25 cellular contexts compared by ENCODE assay signal in the genomic region with DNA sequence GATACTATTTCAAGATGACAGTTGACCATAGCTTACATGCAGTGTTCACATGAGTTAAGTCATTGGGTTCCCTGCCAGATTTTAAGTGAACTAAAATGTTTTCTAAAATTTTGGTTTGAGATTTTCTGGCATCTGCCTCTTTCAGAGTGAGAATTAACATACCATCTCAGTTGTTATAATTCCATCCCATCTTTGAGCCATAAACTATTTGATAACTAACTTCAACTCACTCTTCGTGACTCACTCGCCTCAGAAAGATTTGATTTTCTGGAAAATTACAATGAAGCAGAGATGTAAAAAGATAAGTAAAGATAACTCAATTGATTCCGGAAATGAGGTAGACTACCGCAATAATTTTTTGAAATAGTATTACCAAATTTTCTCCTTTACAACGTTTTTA.
"Had no signal": no experiment of that assay in that cellular context is flagged by ENCODE, and none has a peak within 500 bp of the region (broad histone marks: within the 10 kb centered on the region; RNA-seq: fewer than 3 reads in every experiment).

No MANE protein-coding gene starts in this region.

- H3K4me1 ChIP-seq: neural progenitor cell, parathyroid adenoma, psoas muscle, upper lobe of right lung, uterus had no signal

- H3K36me3 ChIP-seq: neural progenitor cell, ovary, right lobe of liver, sigmoid colon, suprapubic skin, tibial artery, transverse colon, upper lobe of right lung, uterus had no signal

- DNase-seq: natural killer cell; occipital lobe; ovary; posterior cingulate gyrus; psoas muscle; right cardiac atrium; right lobe of liver; sigmoid colon; small intestine; stimulated activated CD4-positive, alpha-beta T cell treated with anti-CD3 and anti-CD28 coated beads, Interleukin-15, amount 100 ng/mL, for 24 hours; stimulated activated CD4-positive, alpha-beta T cell treated with anti-CD3 and anti-CD28 coated beads, Interleukin-2, amount 100 ng/mL, for 24 hours; stimulated activated CD4-positive, alpha-beta T cell treated with anti-CD3 and anti-CD28 coated beads, Interleukin-2, amount 100 ng/mL, for 48 hours; stimulated activated CD4-positive, alpha-beta T cell treated with anti-CD3 and anti-CD28 coated beads, Interleukin-4, amount 100 ng/mL, for 24 hours; stimulated activated naive B cell treated with anti-CD40 and anti-IgM and Interleukin-4, amounts not matched to agents 10 μg/mL and 1 μg/mL and 100 μg/mL, for 72 hours; stimulated activated naive CD4-positive, alpha-beta T cell treated with Interleukin-2 at 50 U/mL for 16 hours; stomach; testis; tibial artery; transverse colon; upper lobe of right lung; uterus had no signal

- H3K27ac ChIP-seq: neural progenitor cell, ovary, parathyroid adenoma, psoas muscle, right lobe of liver, sigmoid colon, stomach, suprapubic skin, testis, tibial artery, transverse colon, upper lobe of right lung, uterus had no signal

- ATAC-seq: natural killer cell; psoas muscle; right cardiac atrium; right lobe of liver; stimulated activated effector memory CD8-positive, alpha-beta T cell treated with anti-CD3 and anti-CD28 coated beads, Interleukin-12 subunit alpha, Interleukin-12 subunit beta, amount 100 ng/mL, for 72 hours; stimulated activated naive B cell treated with anti-CD40 and anti-IgM and Interleukin-4, amounts not matched to agents 10 μg/mL and 1 μg/mL and 100 μg/mL, for 72 hours; upper lobe of right lung had no signal

- H3K27me3 ChIP-seq: neural progenitor cell, ovary, right lobe of liver, sigmoid colon, stomach, suprapubic skin, testis, tibial artery, transverse colon, upper lobe of right lung, uterus had no signal

- H3K9me3 ChIP-seq: ovary, psoas muscle, right lobe of liver, sigmoid colon, suprapubic skin, testis, tibial artery, transverse colon, upper lobe of right lung, uterus had no signal

- FAIRE-seq: small intestine had no signal

- H3K4me3 ChIP-seq: neural progenitor cell, ovary, psoas muscle, right lobe of liver, sigmoid colon, stomach, suprapubic skin, testis, tibial artery, transverse colon, upper lobe of right lung, uterus had no signal
